In the genomic region with DNA sequence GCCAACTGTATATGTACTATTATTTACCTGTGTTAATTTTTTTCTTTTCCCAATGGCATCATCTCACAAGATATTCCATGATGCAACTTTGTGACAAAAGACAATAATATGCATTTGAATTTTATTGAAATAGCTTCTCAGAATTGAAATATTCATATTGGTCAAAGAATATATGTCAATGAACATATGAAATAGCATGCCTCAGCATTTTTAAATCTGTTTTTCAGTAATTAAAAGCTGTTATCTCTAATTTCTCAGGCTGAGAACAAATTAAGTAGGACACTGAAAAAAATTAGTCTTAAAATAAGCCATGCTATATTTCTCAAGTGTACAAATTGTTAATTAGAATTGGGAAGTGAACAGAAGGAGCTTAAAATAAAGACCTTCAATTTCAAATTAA, we compare ENCODE assay signal across 33 cellular contexts.
"Had no signal": no experiment of that assay in that cellular context is flagged by ENCODE, and none has a peak within 500 bp of the region (broad histone marks: within the 10 kb centered on the region; RNA-seq: fewer than 3 reads in every experiment).

No MANE protein-coding gene starts in this region.

- ATAC-seq: activated naive CD4-positive, alpha-beta T cell treated with anti-CD3 and anti-CD28 coated beads, Interleukin-2, amount 50 U/mL, for 72 hours; activated naive CD8-positive, alpha-beta T cell treated with anti-CD3 and anti-CD28 coated beads, Interleukin-2, amount 50 U/mL, for 24 hours; activated T-cell treated with anti-CD3 and anti-CD28 coated beads, Interleukin-2, amount 50 U/mL, for 4 hours; activated T-cell treated with anti-CD3 and anti-CD28 coated beads, Interleukin-2, amount 50 U/mL, for 72 hours; activated T-helper 17 cell treated with anti-CD3 and anti-CD28 coated beads, Interleukin-2, amount 50 U/mL, for 72 hours; body of pancreas had no signal

- H3K4me3 ChIP-seq: adrenal gland, ascending aorta, body of pancreas, breast epithelium, cardiac muscle cell had no signal

- H3K27ac ChIP-seq: adrenal gland, ascending aorta, body of pancreas, brain microvascular endothelial cell, breast epithelium, cardiac muscle cell had no signal

- DNase-seq: activated effector memory CD4-positive, alpha-beta T cell treated with anti-CD3 and anti-CD28 coated beads, Interleukin-2, amount 50 U/mL, for 16 hours; activated effector memory CD4-positive, alpha-beta T cell treated with Interleukin-2 at 50 U/mL for 16 hours; activated gamma-delta T cell; activated gamma-delta T cell treated with Interleukin-2 at 50 U/mL for 16 hours; activated naive CD4-positive, alpha-beta T cell; activated naive CD4-positive, alpha-beta T cell treated with anti-CD3 and anti-CD28 coated beads for 36 hours; activated naive CD4-positive, alpha-beta T cell treated with anti-CD3 and anti-CD28 coated beads, Interleukin-2, amount 10 ng/mL, durations not matched to agents 7 days and 5 days; activated naive CD4-positive, alpha-beta T cell treated with anti-CD3 and anti-CD28 coated beads, Interleukin-2, amount 50 U/mL, for 16 hours; activated naive CD4-positive, alpha-beta T cell treated with Interleukin-2 at 50 U/mL for 16 hours; activated naive CD8-positive, alpha-beta T cell treated with anti-CD3 and anti-CD28 coated beads for 36 hours; activated naive CD8-positive, alpha-beta T cell treated with anti-CD3 and anti-CD28 coated beads, Interleukin-2, amount 10 ng/mL, durations not matched to agents 7 days and 5 days; activated naive CD8-positive, alpha-beta T cell treated with anti-CD3 and anti-CD28 coated beads, Interleukin-2, amount 50 U/mL, for 24 hours; activated T-cell treated with anti-CD3 and anti-CD28 coated beads, Interleukin-2, amount 50 U/mL, for 24 hours; activated T-cell treated with anti-CD3 and anti-CD28 coated beads, Interleukin-2, amount 50 U/mL, for 4 hours; activated T-cell treated with anti-CD3 and anti-CD28 coated beads, Interleukin-2, amount 50 U/mL, for 48 hours; activated T-cell treated with anti-CD3 and anti-CD28 coated beads, Interleukin-2, amount 50 U/mL, for 72 hours; adrenal gland; amniotic stem cell; amygdala; anterior cingulate cortex; aorta; body of pancreas; brain microvascular endothelial cell; caudate nucleus; central memory CD4-positive, alpha-beta T cell; cerebellar nuclear complex had no signal

- H3K27me3 ChIP-seq: adrenal gland, ascending aorta, body of pancreas, brain microvascular endothelial cell, breast epithelium, cardiac muscle cell had no signal

- FAIRE-seq: astrocyte, bronchial epithelial cell had no signal

- H3K9me3 ChIP-seq: adrenal gland, ascending aorta, body of pancreas, breast epithelium had no signal

- H3K36me3 ChIP-seq: adrenal gland, ascending aorta, brain microvascular endothelial cell, breast epithelium, cardiac muscle cell had no signal

- H3K4me1 ChIP-seq: adrenal gland, ascending aorta, body of pancreas, breast epithelium had no signal
